12 cellular contexts compared by ENCODE assay signal in genomic region chr1:226642421-226642820, GRCh38.
A peak's percentile ranks its signal among the peaks of the same experiment; 100 is the strongest.
DNase-seq lines count a peak whose midpoint lies in the region; ATAC-seq, FAIRE-seq and TF ChIP-seq lines count a peak whose summit lies in the region.
"Had no signal": no experiment of that assay in that cellular context is flagged by ENCODE, and none has a peak within 500 bp of the region (broad histone marks: within the 10 kb centered on the region; RNA-seq: fewer than 3 reads in every experiment).

No MANE protein-coding gene starts in this region.

- no peak for TF ChIP-seq POLR2A in GM12878 (IDR thresholded peaks at IDR 0.05; ENCODE audit: low read depth, low read length)

- H3K27ac Mint-ChIP-seq in CD4-positive, CD25-positive, alpha-beta regulatory T cell, result peak overlapping the region; percentile 48 to 87 (median 84)
- H3K27ac Mint-ChIP-seq in neural progenitor cell, result no peak overlapping the region

- TF ChIP-seq RAD21 in GM12878 (IDR thresholded peaks at IDR 0.05; ENCODE audit: insufficient read depth, low read depth, low read length), result no peak

- SMC1A ChIA-PET in GM12878 (lab: Charles Lee; ENCODE audit: uncharacterized antibody, unreplicated experiment), result interaction anchor here (0.7 to 4.0 kb wide), 9 partner anchors 10 to 240 kb away, joined by 3 to 18 read pairs (median 4); no protein-coding TSS in a partner anchor

- ATAC-seq in CD4-positive, CD25-positive, alpha-beta regulatory T cell (ENCODE audit: low read depth in 2 of 2), result no peak
- no peak for ATAC-seq in GM12878

- H3K4me2 ChIP-seq in DOHH2 (ENCODE audit: low read length) (peak overlapping the region; percentile 63; the same call in 1 of the 2 replicates), GM12878 (ENCODE audit: control insufficient read depth, insufficient read depth) (no peak overlapping the region), osteoblast (ENCODE audit: insufficient read depth, low read length) (no peak overlapping the region), neural progenitor cell (no peak overlapping the region)

- H3K4me1 Mint-ChIP-seq in CD4-positive, CD25-positive, alpha-beta regulatory T cell, result peaks cover 0 to 65% (median 23%) of the 10 kb centered on the region in 4 donors
- H3K4me1 Mint-ChIP-seq in neural progenitor cell, result peaks cover 21% of the 10 kb centered on the region

- peaks cover 12% of the 10 kb centered on the region for H3K36me3 Mint-ChIP-seq in CD4-positive, CD25-positive, alpha-beta regulatory T cell
- no peaks in the 10 kb centered on the region for H3K36me3 Mint-ChIP-seq in neural progenitor cell

- peaks cover 15% of the 10 kb centered on the region for H3F3A ChIP-seq in DOHH2 (ENCODE audit: control insufficient read depth, insufficient read depth)
- no peaks in the 10 kb centered on the region for H3F3A ChIP-seq in neural progenitor cell (ENCODE audit: low read depth)

- BruUV-seq in GM12878 (replicated peaks; lab: Mats Ljungman, UMichigan), result no TSS peak

- H3K4me1 ChIP-seq in CD4-positive, CD25-positive, alpha-beta regulatory T cell (ENCODE audit: control insufficient read depth, insufficient read depth, low read length, poor library complexity, severe bottlenecking), result peaks cover 53% of the 10 kb centered on the region
- H3K4me1 ChIP-seq in DOHH2 (ENCODE audit: control insufficient read depth, low read length), result peaks cover 65% of the 10 kb centered on the region
- peaks cover 27% of the 10 kb centered on the region for H3K4me1 ChIP-seq in GM12878 (ENCODE audit: control insufficient read depth, insufficient read depth, low read length)
- peaks cover 11% of the 10 kb centered on the region for H3K4me1 ChIP-seq in osteoblast (ENCODE audit: insufficient read depth, low read length)
- peaks cover 12% of the 10 kb centered on the region for H3K4me1 ChIP-seq in neural progenitor cell

- no peaks in the 10 kb centered on the region for H3K9me2 ChIP-seq in DOHH2 (replicated peaks; ENCODE audit: control insufficient read depth, low read length)

- no peaks in the 10 kb centered on the region for H3K27me3 ChIP-seq in CD4-positive, CD25-positive, alpha-beta regulatory T cell (ENCODE audit: control insufficient read depth, insufficient read depth, low read length)
- H3K27me3 ChIP-seq in DOHH2 (ENCODE audit: control insufficient read depth, low read length) (no peaks in the 10 kb centered on the region), GM12878 (replicated peaks in 1 of 2; ENCODE audit: control insufficient read depth in 2 of 2, insufficient read depth in 2 of 2, low read length in 1 of 2) (no peaks in the 10 kb centered on the region), osteoblast (ENCODE audit: insufficient read depth, low read length) (no peaks in the 10 kb centered on the region), neural progenitor cell (no peaks in the 10 kb centered on the region)
- H3K27me3 ChIP-seq: breast epithelium had no signal

- in situ Hi-C loops in GM12878 (cut with MboI), result no loop called here

- DNase-seq in CD4-positive, CD25-positive, alpha-beta regulatory T cell, result no peak
- DNase-seq in GM12878 (ENCODE audit: low read depth, low spot score) (no peak), osteoblast (ENCODE audit: insufficient read length, low spot score, missing footprints) (peak; percentile 61), neural progenitor cell (ENCODE audit: low spot score) (no peak), HT-29 (ENCODE audit: low spot score) (no peak), NCI-H1092 (lab: John Stamatoyannopoulos, UW) (no peak)
- DNase-seq: midbrain, NCI-H1417, NCI-H446 had no signal

- WGBS in GM12878 (ENCODE audit: insufficient coverage, insufficient replicate concordance, low lambda C conversion rate, missing lambda C conversion rate), result 98% methylated on average over 7 of the region's 8 CpGs

- no peak for TF ChIP-seq EP300 in GM12878 (IDR thresholded peaks at IDR 0.05; ENCODE audit: borderline replicate concordance in 1 of 2, control insufficient read depth in 1 of 2, low read depth in 2 of 2, low read length in 2 of 2)

- POLR2A ChIA-PET in GM12878 (lab: Charles Lee), result interaction anchor here (1.2 to 2.7 kb wide), 3 partner anchors 9 to 183 kb away, joined by 4 to 14 read pairs (median 12); no protein-coding TSS in a partner anchor

- no peaks in the 10 kb centered on the region for H3K9me3 ChIP-seq in CD4-positive, CD25-positive, alpha-beta regulatory T cell (ENCODE audit: control insufficient read depth in 2 of 2, low read length in 2 of 2)
- no peaks in the 10 kb centered on the region for H3K9me3 ChIP-seq in DOHH2 (ENCODE audit: control insufficient read depth, insufficient read depth, low read length)
- H3K9me3 ChIP-seq in GM12878 (replicated peaks; ENCODE audit: control insufficient read depth, insufficient read depth, low read length), result no peaks in the 10 kb centered on the region
- no peaks in the 10 kb centered on the region for H3K9me3 ChIP-seq in osteoblast (ENCODE audit: low read depth, low read length)
- H3K9me3 ChIP-seq in neural progenitor cell (ENCODE audit: low read depth), result no peaks in the 10 kb centered on the region
- H3K9me3 ChIP-seq: breast epithelium, prostate gland had no signal

- H4K20me1 ChIP-seq in DOHH2 (ENCODE audit: control insufficient read depth, insufficient read depth, low read depth, low read length) (peaks cover 3% of the 10 kb centered on the region; the same call in 1 of the 2 replicates), GM12878 (ENCODE audit: control insufficient read depth, insufficient read depth) (no peaks in the 10 kb centered on the region), osteoblast (ENCODE audit: insufficient read depth, low read length) (no peaks in the 10 kb centered on the region), neural progenitor cell (ENCODE audit: low read depth) (no peaks in the 10 kb centered on the region)

- no peak for FAIRE-seq in GM12878 (lab: Jason Lieb, UNC)

- peaks cover 73% of the 10 kb centered on the region for H3K36me3 ChIP-seq in CD4-positive, CD25-positive, alpha-beta regulatory T cell (ENCODE audit: control insufficient read depth, insufficient read depth, low read length)
- H3K36me3 ChIP-seq in DOHH2 (ENCODE audit: control insufficient read depth, low read length), result peaks cover 84% of the 10 kb centered on the region
- peaks cover 7 to 36% of the 10 kb centered on the region in 2 experiments; a peak in 3 of 4 replicates for H3K36me3 ChIP-seq in GM12878 (ENCODE audit: control insufficient read depth in 2 of 2, insufficient read depth in 2 of 2, low read length in 1 of 2)
- H3K36me3 ChIP-seq in osteoblast (ENCODE audit: insufficient read depth, low read length), result no peaks in the 10 kb centered on the region
- no peaks in the 10 kb centered on the region for H3K36me3 ChIP-seq in neural progenitor cell
- H3K36me3 ChIP-seq: breast epithelium had no signal

- no peak overlapping the region for H3K4me3 Mint-ChIP-seq in CD4-positive, CD25-positive, alpha-beta regulatory T cell
- H3K4me3 Mint-ChIP-seq in neural progenitor cell, result no peak overlapping the region

- TF ChIP-seq CTCF in DOHH2 (IDR thresholded peaks at IDR 0.05; ENCODE audit: low read depth, low read length, poor library complexity, severe bottlenecking), result no peak
- no peak for TF ChIP-seq CTCF in GM12878 (IDR thresholded peaks at IDR 0.05 in 2 of 3, conservative IDR thresholded peaks at IDR 0.05 in 1 of 3; ENCODE audit: control insufficient read depth in 2 of 3, extremely low read depth in 1 of 3, insufficient read depth in 1 of 3, low read depth in 3 of 3, low read length in 3 of 3)
- no peak for TF ChIP-seq CTCF in osteoblast (IDR thresholded peaks at IDR 0.05; ENCODE audit: extremely low read depth, low read depth, low read length)
- no peak for TF ChIP-seq CTCF in neural progenitor cell (IDR thresholded peaks at IDR 0.05)

- no peaks in the 10 kb centered on the region for H3K9me3 Mint-ChIP-seq in CD4-positive, CD25-positive, alpha-beta regulatory T cell
- H3K9me3 Mint-ChIP-seq in neural progenitor cell, result no peaks in the 10 kb centered on the region

- H2AFZ ChIP-seq in GM12878 (ENCODE audit: control insufficient read depth, low read depth, low read length) (no peak overlapping the region), osteoblast (ENCODE audit: low read length) (no peak overlapping the region), neural progenitor cell (replicated peaks) (no peak overlapping the region)

- intact Hi-C loops in GM12878 (cut with micrococcal nuclease; ENCODE audit: unreplicated experiment), result no loop called here

- H3K27ac ChIP-seq in CD4-positive, CD25-positive, alpha-beta regulatory T cell (ENCODE audit: insufficient read depth, low read length, poor library complexity, severe bottlenecking), result peak overlapping the region; percentile 74
- peak overlapping the region; percentile 87 for H3K27ac ChIP-seq in DOHH2 (ENCODE audit: low read depth, low read length)
- peak overlapping the region; percentile 64 for H3K27ac ChIP-seq in GM12878 (ENCODE audit: control insufficient read depth, insufficient read depth)
- H3K27ac ChIP-seq in osteoblast (ENCODE audit: low read depth, low read length), result no peak overlapping the region
- no peak overlapping the region for H3K27ac ChIP-seq in neural progenitor cell
- H3K27ac ChIP-seq: prostate gland had no signal

- RAD21 ChIA-PET in GM12878 (lab: Charles Lee; ENCODE audit: unreplicated experiment), result interaction anchor here (0.7 to 3.5 kb wide), 15 partner anchors 7 to 241 kb away, joined by 3 to 26 read pairs (median 7); partner anchors contain the start of gene ITPKB

- peaks cover 19% of the 10 kb centered on the region for H3K79me2 ChIP-seq in DOHH2 (ENCODE audit: control insufficient read depth, low read length)
- no peaks in the 10 kb centered on the region; the same call in 1 of the 2 replicates for H3K79me2 ChIP-seq in GM12878 (ENCODE audit: control insufficient read depth, insufficient read depth, low read length)
- H3K79me2 ChIP-seq in osteoblast (ENCODE audit: insufficient read depth, low read length), result no peaks in the 10 kb centered on the region
- no peaks in the 10 kb centered on the region for H3K79me2 ChIP-seq in neural progenitor cell (ENCODE audit: low read depth)

- H3K4me3 ChIP-seq in CD4-positive, CD25-positive, alpha-beta regulatory T cell (ENCODE audit: low read depth, low read length), result no peak overlapping the region
- no peak overlapping the region for H3K4me3 ChIP-seq in DOHH2 (ENCODE audit: low read length)
- H3K4me3 ChIP-seq in GM12878, result no peak overlapping the region
- H3K4me3 ChIP-seq in osteoblast (ENCODE audit: insufficient read depth, low read length), result no peak overlapping the region
- no peak overlapping the region for H3K4me3 ChIP-seq in neural progenitor cell
- H3K4me3 ChIP-seq: breast epithelium, prostate gland had no signal

- CTCF ChIA-PET in GM12878 (lab: Yijun Ruan, JAX), result interaction anchor here (1.0 to 4.1 kb wide), 11 partner anchors 9 to 186 kb away, joined by 3 to 27 read pairs (median 8); no protein-coding TSS in a partner anchor

- H3K27me3 Mint-ChIP-seq in CD4-positive, CD25-positive, alpha-beta regulatory T cell, result no peaks in the 10 kb centered on the region
- H3K27me3 Mint-ChIP-seq in neural progenitor cell (ENCODE audit: insufficient read depth, low read depth), result no peaks in the 10 kb centered on the region

- H3K9ac ChIP-seq in GM12878 (ENCODE audit: control insufficient read depth, insufficient read depth, low read length) (no peak overlapping the region; the same call in 1 of the 2 replicates), neural progenitor cell (no peak overlapping the region)

TF ChIP-seq in GM12878, 131 proteins besides CTCF, POLR2A, EP300 and RAD21 (continues in another document):
- no peak for TF ChIP-seq ZNF217 (IDR thresholded peaks at IDR 0.05)

Comparison
In these comparisons a context has a peak if more than half of its experiments do, and no peak if none do; other contexts are left out.
1. H3K27ac ChIP-seq: peak in CD4-positive, CD25-positive, alpha-beta regulatory T cell (single experiment), DOHH2 (single experiment) and GM12878 (single experiment); none in osteoblast (single experiment) and neural progenitor cell (single experiment).